Comparison of ENCODE assay signal across 17 cellular contexts in the genomic region with DNA sequence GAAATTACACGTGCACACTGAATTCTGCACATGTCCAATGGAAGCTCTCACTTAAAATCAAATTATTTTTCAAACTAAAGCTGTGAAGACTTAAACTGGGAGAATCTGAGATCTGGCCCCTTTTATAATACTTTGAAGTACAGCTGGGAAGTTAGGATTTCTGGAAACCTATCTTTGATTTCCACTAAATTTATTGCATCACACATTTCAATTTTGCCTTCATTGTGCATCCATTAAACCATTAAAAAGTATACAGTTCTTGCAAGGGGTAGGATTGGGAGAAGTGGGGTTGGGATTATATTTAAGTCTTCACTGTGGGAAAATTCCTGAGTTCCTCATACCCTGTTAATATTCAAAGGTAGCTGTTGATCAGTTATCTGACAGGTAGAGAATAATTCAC.
DNase-seq lines count a peak whose midpoint lies in the region; ATAC-seq, FAIRE-seq and TF ChIP-seq lines count a peak whose summit lies in the region.
"Had no signal": no experiment of that assay in that cellular context is flagged by ENCODE, and none has a peak within 500 bp of the region (broad histone marks: within the 10 kb centered on the region; RNA-seq: fewer than 3 reads in every experiment).

No MANE protein-coding gene starts in this region.

- no peak for DNase-seq in HepG2 (ENCODE audit: low spot score)
- DNase-seq in right lobe of liver = no peak
- no peak for DNase-seq in OCI-LY7 (ENCODE audit: low spot score)
- no peak for DNase-seq in HTR-8/SVneo (ENCODE audit: insufficient read length, low spot score)
- no peak for DNase-seq in activated naive CD4-positive, alpha-beta T cell treated with anti-CD3 and anti-CD28 coated beads, Interleukin-2, amount 50 U/mL, for 72 hours (ENCODE audit: low spot score in 2 of 2)
- DNase-seq: 8988T; C1 segment of cervical spinal cord; Calu3; CD4-positive, alpha-beta T cell; DMS79; EL; HCEC 1CT; HFFc6 had no signal

- H3K4me1 ChIP-seq in HepG2 (ENCODE audit: insufficient read depth, low read length) = peaks cover 36% of the 10 kb centered on the region
- H3K4me1 ChIP-seq in right lobe of liver = no peaks in the 10 kb centered on the region
- peaks cover 34% of the 10 kb centered on the region for H3K4me1 ChIP-seq in OCI-LY7 (ENCODE audit: insufficient read depth, low read length, poor library complexity, severe bottlenecking)

- no TSS peak for BruUV-seq in HepG2 (replicated peaks; lab: Mats Ljungman, UMichigan)
- BruUV-seq in OCI-LY7 (replicated peaks; lab: Mats Ljungman, UMichigan) = no TSS peak

- no peak overlapping the region for H3K4me3 Mint-ChIP-seq in dendritic cell treated with granulocyte-macrophage colony-stimulating factor and Interleukin-4, amounts not matched to agents 40 ng/mL and 50 ng/mL, for 4 days
- H3K4me3 Mint-ChIP-seq: CD4-positive, alpha-beta T cell; HFFc6 had no signal

- H3K4me3 ChIP-seq in HepG2 (replicated peaks in 1 of 3; ENCODE audit: insufficient read depth in 1 of 3, low read depth in 2 of 3, low read length in 3 of 3) (no peak overlapping the region), right lobe of liver (no peak overlapping the region), OCI-LY7 (ENCODE audit: low read depth, low read length, poor library complexity, severe bottlenecking) (no peak overlapping the region)

- H3K27ac ChIP-seq in HepG2 (ENCODE audit: extremely low read length, insufficient read depth, low read length) = no peak overlapping the region
- no peak overlapping the region for H3K27ac ChIP-seq in right lobe of liver
- no peak overlapping the region for H3K27ac ChIP-seq in OCI-LY7 (ENCODE audit: low read depth, low read length, poor library complexity, severe bottlenecking)

- H3K4me2 ChIP-seq in HepG2 (ENCODE audit: low read depth, low read length) (no peak overlapping the region), OCI-LY7 (ENCODE audit: low read length) (peak overlapping the region; percentile 56; the same call in 1 of the 2 replicates)

- H2AFZ ChIP-seq in HepG2 (ENCODE audit: low read length) = no peak overlapping the region
- peak overlapping the region; percentile 20; the same call in 1 of the 2 replicates for H2AFZ ChIP-seq in OCI-LY7 (ENCODE audit: low read length)

- TF ChIP-seq EP300 in HepG2 (IDR thresholded peaks at IDR 0.05; ENCODE audit: low read depth in 2 of 2, low read length in 2 of 2) (no peak), HepG2 (CRISPR knock-in tag; IDR thresholded peaks at IDR 0.05; ENCODE audit: borderline replicate concordance) (no peak)

- WGBS in HepG2 (ENCODE audit: low lambda C conversion rate) = 100% methylated on average over 1 of the region's 1 CpG
- whole genome bisulfite sequencing in right lobe of liver (ENCODE audit: insufficient coverage, low coverage, low lambda C conversion rate, missing lambda C conversion rate) = 64% methylated on average over 1 of the region's 1 CpG

- FAIRE-seq in HepG2 (lab: Jason Lieb, UNC) (no peak), HTR-8/SVneo (lab: Jason Lieb, UNC) (no peak)
- FAIRE-seq: G401.6 had no signal

- peaks cover 9% of the 10 kb centered on the region for H3K9me3 Mint-ChIP-seq in dendritic cell treated with granulocyte-macrophage colony-stimulating factor and Interleukin-4, amounts not matched to agents 40 ng/mL and 50 ng/mL, for 4 days
- H3K9me3 Mint-ChIP-seq in activated naive CD4-positive, alpha-beta T cell treated with anti-CD3 and anti-CD28 coated beads, Interleukin-2, amount 50 U/mL, for 72 hours = peaks cover 11 to 21% of the 10 kb centered on the region in 2 donors
- H3K9me3 Mint-ChIP-seq: CD4-positive, alpha-beta T cell; HFFc6 had no signal

- no peaks in the 10 kb centered on the region for H3K79me2 ChIP-seq in HepG2 (ENCODE audit: insufficient read depth, low read length)
- no peaks in the 10 kb centered on the region for H3K79me2 ChIP-seq in OCI-LY7 (ENCODE audit: insufficient read depth, low read depth, low read length)

- CTCF ChIA-PET in HepG2 (lab: Yijun Ruan, JAX; ENCODE audit: low intra/inter-chr PET ratio, low total read pairs) (no interaction called here), OCI-LY7 (lab: Charles Lee; ENCODE audit: unreplicated experiment) (no interaction called here)

- H4K20me1 ChIP-seq in HepG2 (ENCODE audit: insufficient read depth, low read length) = no peaks in the 10 kb centered on the region
- H4K20me1 ChIP-seq in OCI-LY7 (ENCODE audit: insufficient read depth, low read length) = no peaks in the 10 kb centered on the region

- POLR2A ChIA-PET in HepG2 (lab: Yijun Ruan, JAX) (no interaction called here), OCI-LY7 (lab: Charles Lee) (interaction anchor here (0.6 to 1.1 kb wide), 4 partner anchors 339 to 1998 kb away, joined by 3 to 5 read pairs (median 3); no protein-coding TSS in a partner anchor)

- TF ChIP-seq POLR2A in HepG2 (IDR thresholded peaks at IDR 0.05; ENCODE audit: insufficient read depth in 1 of 2, low read depth in 2 of 2, low read length in 2 of 2) = no peak
- TF ChIP-seq POLR2A in right lobe of liver (IDR thresholded peaks at IDR 0.05) = no peak

- H3K27me3 ChIP-seq in HepG2 (ENCODE audit: control insufficient read depth in 1 of 2, insufficient read depth in 2 of 2, low read length in 2 of 2) (no peaks in the 10 kb centered on the region), right lobe of liver (no peaks in the 10 kb centered on the region)

- H3K4me1 Mint-ChIP-seq in dendritic cell treated with granulocyte-macrophage colony-stimulating factor and Interleukin-4, amounts not matched to agents 40 ng/mL and 50 ng/mL, for 4 days (ENCODE audit: low read depth) = peaks cover 62% of the 10 kb centered on the region

- no peaks in the 10 kb centered on the region for H3K36me3 Mint-ChIP-seq in dendritic cell treated with granulocyte-macrophage colony-stimulating factor and Interleukin-4, amounts not matched to agents 40 ng/mL and 50 ng/mL, for 4 days (ENCODE audit: low read depth)
- no peaks in the 10 kb centered on the region for H3K36me3 Mint-ChIP-seq in activated naive CD4-positive, alpha-beta T cell treated with anti-CD3 and anti-CD28 coated beads, Interleukin-2, amount 50 U/mL, for 72 hours

- intact Hi-C loops in HepG2 (cut with micrococcal nuclease; ENCODE audit: unreplicated experiment) (no loop called here), right lobe of liver (cut with DNase I) (no loop called here), OCI-LY7 (cut with micrococcal nuclease; ENCODE audit: unreplicated experiment) (no loop called here)
- intact Hi-C loops in dendritic cell treated with granulocyte-macrophage colony-stimulating factor and Interleukin-4, amounts not matched to agents 40 ng/mL and 50 ng/mL, for 4 days (cut with micrococcal nuclease) = no loop called here

- H3K36me3 ChIP-seq in HepG2 (replicated peaks in 1 of 2; ENCODE audit: control insufficient read depth in 1 of 2, insufficient read depth in 2 of 2, low read length in 2 of 2) (no peaks in the 10 kb centered on the region), right lobe of liver (no peaks in the 10 kb centered on the region), OCI-LY7 (ENCODE audit: insufficient read depth, low read length) (no peaks in the 10 kb centered on the region)

- H3K27me3 Mint-ChIP-seq in dendritic cell treated with granulocyte-macrophage colony-stimulating factor and Interleukin-4, amounts not matched to agents 40 ng/mL and 50 ng/mL, for 4 days = no peaks in the 10 kb centered on the region
- H3K27me3 Mint-ChIP-seq: CD4-positive, alpha-beta T cell had no signal

- in situ Hi-C loops in HepG2 (cut with HindIII; ENCODE audit: extremely low pct_ligation_motif_present, low pct_unique_long_range_greater_than_20kb) = loop anchor here (5.0 kb wide), 1 partner anchor 168 kb away; no protein-coding TSS in a partner anchor

- no peak for TF ChIP-seq RAD21 in HepG2 (CRISPR knock-in tag; IDR thresholded peaks at IDR 0.05)

- no peak overlapping the region for H3K9ac ChIP-seq in HepG2 (ENCODE audit: insufficient read depth, low read depth, low read length)

- TF ChIP-seq CTCF in HepG2 (CRISPR knock-in tag; IDR thresholded peaks at IDR 0.05) (no peak), right lobe of liver (IDR thresholded peaks at IDR 0.05) (no peak), OCI-LY7 (conservative IDR thresholded peaks at IDR 0.05; ENCODE audit: low read length) (no peak)

- no peak for ATAC-seq in HepG2
- no peak for ATAC-seq in right lobe of liver
- ATAC-seq in HG03175 (IDR thresholded peaks at IDR 0.05; ENCODE audit: unreplicated experiment) = no peak
- no peak for ATAC-seq in HG03457 (IDR thresholded peaks at IDR 0.05; ENCODE audit: unreplicated experiment)
- ATAC-seq in activated naive CD4-positive, alpha-beta T cell treated with anti-CD3 and anti-CD28 coated beads, Interleukin-2, amount 50 U/mL, for 72 hours = no peak

- H3K9me2 ChIP-seq in OCI-LY7 (ENCODE audit: insufficient read depth, low read length) = no peaks in the 10 kb centered on the region

- H3K9me3 ChIP-seq in HepG2 (ENCODE audit: low read length) (no peaks in the 10 kb centered on the region), right lobe of liver (no peaks in the 10 kb centered on the region), OCI-LY7 (ENCODE audit: low read length) (no peaks in the 10 kb centered on the region)

- peak overlapping the region; percentile 82 for H3K27ac Mint-ChIP-seq in dendritic cell treated with granulocyte-macrophage colony-stimulating factor and Interleukin-4, amounts not matched to agents 40 ng/mL and 50 ng/mL, for 4 days
- H3K27ac Mint-ChIP-seq in activated naive CD4-positive, alpha-beta T cell treated with anti-CD3 and anti-CD28 coated beads, Interleukin-2, amount 50 U/mL, for 72 hours = no peak overlapping the region
- H3K27ac Mint-ChIP-seq: CD4-positive, alpha-beta T cell; HFFc6 had no signal

TF ChIP-seq in HepG2, 621 proteins besides CTCF, POLR2A, EP300 and RAD21:
- no peak for TF ChIP-seq ZNF34 (CRISPR knock-in tag; IDR thresholded peaks at IDR 0.05; ENCODE audit: borderline replicate concordance)
- TF ChIP-seq CEBPB (IDR thresholded peaks at IDR 0.05; ENCODE audit: borderline replicate concordance, low read depth, low read length) = 0 out of 2 replicates have a peak, but pooled peaks have one; percentile 7
TF ChIP-seq in HepG2: peak in this region for 1.
